In genomic region chr22:42511401-42511891, GRCh38 we compare ENCODE assay signal across 1 cellular context.
TF ChIP-seq lines count a peak whose summit lies in the region.

No MANE protein-coding gene starts in this region.

TF ChIP-seq in K562, 482 proteins besides CTCF, POLR2A, EP300 and RAD21:
- peak; percentile 45 for TF ChIP-seq POLR2G (IDR thresholded peaks at IDR 0.05; ENCODE audit: low read depth, low read length)
- peak; percentile 40 for TF ChIP-seq RBM22 (IDR thresholded peaks at IDR 0.05; ENCODE audit: low read depth, low read length, poor library complexity, severe bottlenecking)
- TF ChIP-seq RBFOX2 (IDR thresholded peaks at IDR 0.05; ENCODE audit: low read depth, low read length) = peak; percentile 55
- no peak for TF ChIP-seq MXD1 (CRISPR knock-in tag; IDR thresholded peaks at IDR 0.05; ENCODE audit: borderline replicate concordance, poor library complexity, severe bottlenecking)
- TF ChIP-seq SUPT5H (IDR thresholded peaks at IDR 0.05) = 0 out of 2 replicates have a peak, but pooled peaks have one; percentile 56
- TF ChIP-seq NFIC (IDR thresholded peaks at IDR 0.05) = peak; percentile 66; the same call in 1 of the 2 replicates
